In the genomic region with DNA sequence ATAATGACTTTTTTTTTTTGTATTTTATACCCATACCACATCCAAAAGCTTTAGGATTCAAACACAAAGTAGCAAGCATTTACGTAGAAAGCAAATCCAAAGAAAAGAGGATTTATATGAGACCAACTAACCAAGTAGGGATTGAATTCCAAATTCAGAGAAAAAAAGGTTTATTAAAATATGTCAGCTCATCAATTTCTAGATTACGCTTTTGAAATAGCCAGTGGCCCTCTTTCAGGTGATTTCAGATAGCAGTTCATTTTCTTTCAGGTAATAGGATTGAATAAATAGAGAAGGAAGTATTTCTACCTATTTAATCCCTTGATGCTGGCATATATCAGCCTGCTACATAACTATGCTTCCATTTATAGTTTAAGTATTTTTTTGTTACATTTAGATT, we compare ENCODE assay signal across 3 cellular contexts.
DNase-seq lines count a peak whose midpoint lies in the region; ATAC-seq, FAIRE-seq and TF ChIP-seq lines count a peak whose summit lies in the region.
"Not testable (repeated sequence)": the region's sequence is repeated elsewhere in the genome, so short reads cannot be mapped to it uniquely, and the experiment has no call there.

No MANE protein-coding gene starts in this region.

- not testable (repeated sequence) for H2AK5ac ChIP-seq in IMR-90 (ENCODE audit: low read depth, low read length)

- TF ChIP-seq CTCF in IMR-90 (conservative IDR thresholded peaks at IDR 0.05; ENCODE audit: low read depth, low read length); K562 (IDR thresholded peaks at IDR 0.05 in 2 of 3, conservative IDR thresholded peaks at IDR 0.05 in 1 of 3; ENCODE audit: insufficient read depth in 2 of 3, low read depth in 1 of 3, low read length in 3 of 3); HepG2 (CRISPR knock-in tag; IDR thresholded peaks at IDR 0.05): not testable (repeated sequence)

- H3K36me3 ChIP-seq in IMR-90 (ENCODE audit: control insufficient read depth, insufficient read depth, low read length); K562 (ENCODE audit: control insufficient read depth, insufficient read depth, low read length); HepG2 (replicated peaks in 1 of 2; ENCODE audit: control insufficient read depth in 1 of 2, insufficient read depth in 2 of 2, low read length in 2 of 2): not testable (repeated sequence)

- H3K56ac ChIP-seq in IMR-90 (ENCODE audit: extremely low read depth, insufficient read depth, low read length) = not testable (repeated sequence)

- dilution Hi-C loops in IMR-90 (cut with HindIII; ENCODE audit: low sequenced_read_pairs, unreplicated experiment) = not testable (repeated sequence)

- POLR2A ChIA-PET in IMR-90 (lab: Charles Lee; ENCODE audit: unreplicated experiment); K562 (lab: Yijun Ruan, JAX); HepG2 (lab: Yijun Ruan, JAX): not testable (repeated sequence)

- H2BK15ac ChIP-seq in IMR-90 (ENCODE audit: low read depth, low read length) = not testable (repeated sequence)

- H4K20me1 ChIP-seq in IMR-90 (ENCODE audit: insufficient read depth, low read length); K562 (replicated peaks; ENCODE audit: control insufficient read depth, insufficient read depth, low read length); HepG2 (ENCODE audit: insufficient read depth, low read length): not testable (repeated sequence)

- not testable (repeated sequence) for H3K9me3 ChIP-seq in IMR-90 (ENCODE audit: control insufficient read depth, insufficient read depth, low read length); K562 (replicated peaks; ENCODE audit: control insufficient read depth, insufficient read depth, low read depth, low read length)
- peaks cover 18% of the 10 kb centered on the region; the same call in 1 of the 2 replicates for H3K9me3 ChIP-seq in HepG2 (ENCODE audit: low read length)

- not testable (repeated sequence) for H2AK9ac ChIP-seq in IMR-90 (replicated peaks; ENCODE audit: low read depth, low read length, poor library complexity)

- not testable (repeated sequence) for H3K4me3 ChIP-seq in IMR-90 (ENCODE audit: insufficient read depth, low read depth, low read length); K562; HepG2 (replicated peaks in 1 of 3; ENCODE audit: insufficient read depth in 1 of 3, low read depth in 2 of 3, low read length in 3 of 3)

- not testable (repeated sequence) for H3K4me2 ChIP-seq in IMR-90 (ENCODE audit: low read depth, low read length); K562 (ENCODE audit: insufficient read depth, low read length); HepG2 (ENCODE audit: low read depth, low read length)

- not testable (repeated sequence) for H2BK20ac ChIP-seq in IMR-90 (ENCODE audit: low read depth, low read length)

- not testable (repeated sequence) for H3K4ac ChIP-seq in IMR-90 (ENCODE audit: low read depth, low read length)

- no CpG with 5 or more reads among the region's 2 CpGs for WGBS in IMR-90 (ENCODE audit: extremely low coverage in 2 of 2, insufficient read length in 1 of 2), 2 experiments
- WGBS in K562 (ENCODE audit: insufficient coverage, low coverage, missing lambda C conversion rate) = 10% methylated on average over 2 of the region's 2 CpGs
- WGBS in HepG2 (ENCODE audit: low lambda C conversion rate) = 31% methylated on average over 2 of the region's 2 CpGs

- not testable (repeated sequence) for H2BK120ac ChIP-seq in IMR-90 (ENCODE audit: low read depth, low read length)

- not testable (repeated sequence) for H4K8ac ChIP-seq in IMR-90 (ENCODE audit: low read depth in 2 of 2, low read length in 2 of 2)

- not testable (repeated sequence) for FAIRE-seq in K562 (lab: Jason Lieb, UNC); HepG2 (lab: Jason Lieb, UNC)

- not testable (repeated sequence) for H3K27ac ChIP-seq in IMR-90 (ENCODE audit: insufficient read depth, low read length); K562 (ENCODE audit: extremely low read depth, low read depth, low read length); HepG2 (ENCODE audit: extremely low read length, insufficient read depth, low read length)

- not testable (repeated sequence) for DNase-seq in IMR-90; K562 (ENCODE audit: extremely low read depth in 1 of 4, low spot score in 3 of 4); HepG2 (ENCODE audit: low spot score)

- not testable (repeated sequence) for H3K79me1 ChIP-seq in IMR-90 (ENCODE audit: low read depth in 1 of 2, low read length in 2 of 2)

- H2AFZ ChIP-seq in IMR-90 (replicated peaks; ENCODE audit: low read length, poor library complexity); K562 (ENCODE audit: low read depth, low read length); HepG2 (ENCODE audit: low read length): not testable (repeated sequence)

- TF ChIP-seq RAD21 in IMR-90 (IDR thresholded peaks at IDR 0.05; ENCODE audit: low read length); K562 (CRISPR knock-in tag; conservative IDR thresholded peaks at IDR 0.05 in 1 of 2, IDR thresholded peaks at IDR 0.05 in 1 of 2); HepG2 (CRISPR knock-in tag; IDR thresholded peaks at IDR 0.05): not testable (repeated sequence)

- CTCF ChIA-PET in IMR-90 (lab: Yijun Ruan, JAX); K562 (lab: Yijun Ruan, JAX; ENCODE audit: low intra/inter-chr PET ratio); HepG2 (lab: Yijun Ruan, JAX; ENCODE audit: low intra/inter-chr PET ratio, low total read pairs): not testable (repeated sequence)

- H3K27me3 ChIP-seq in IMR-90 (ENCODE audit: control insufficient read depth, insufficient read depth, low read length); K562 (ENCODE audit: control insufficient read depth in 2 of 2, insufficient read depth in 2 of 2, low read length in 2 of 2); HepG2 (ENCODE audit: control insufficient read depth in 1 of 2, insufficient read depth in 2 of 2, low read length in 2 of 2): not testable (repeated sequence)

- not testable (repeated sequence) for BruUV-seq in IMR-90 (replicated peaks; lab: Mats Ljungman, UMichigan); K562 (replicated peaks; lab: Mats Ljungman, UMichigan); HepG2 (replicated peaks; lab: Mats Ljungman, UMichigan)

- H3K14ac ChIP-seq in IMR-90 (replicated peaks; ENCODE audit: low read depth, low read length) = not testable (repeated sequence)

- in situ Hi-C loops in IMR-90 (cut with MboI; ENCODE audit: low sequenced_read_pairs); K562 (cut with MboI); HepG2 (cut with HindIII; ENCODE audit: extremely low pct_ligation_motif_present, low pct_unique_long_range_greater_than_20kb): not testable (repeated sequence)

- intact Hi-C loops in IMR-90 (cut with micrococcal nuclease); K562 (cut with micrococcal nuclease); HepG2 (cut with micrococcal nuclease; ENCODE audit: unreplicated experiment): not testable (repeated sequence)

- H3K9me1 ChIP-seq in IMR-90 (ENCODE audit: insufficient read depth, low read length); K562 (ENCODE audit: control insufficient read depth, insufficient read depth, low read length): not testable (repeated sequence)

- H3K4me1 ChIP-seq in IMR-90 (ENCODE audit: control insufficient read depth, insufficient read depth, low read length); K562 (replicated peaks in 1 of 2; ENCODE audit: control insufficient read depth in 2 of 2, insufficient read depth in 2 of 2, low read length in 2 of 2); HepG2 (ENCODE audit: insufficient read depth, low read length): not testable (repeated sequence)

- not testable (repeated sequence) for H3K79me2 ChIP-seq in K562 (ENCODE audit: control insufficient read depth, insufficient read depth, low read length); HepG2 (ENCODE audit: insufficient read depth, low read length)

- not testable (repeated sequence) for TF ChIP-seq EP300 in K562 (IDR thresholded peaks at IDR 0.05; ENCODE audit: low read length); HepG2 (IDR thresholded peaks at IDR 0.05; ENCODE audit: low read depth in 2 of 2, low read length in 2 of 2); HepG2 (CRISPR knock-in tag; IDR thresholded peaks at IDR 0.05; ENCODE audit: borderline replicate concordance)

- ATAC-seq in IMR-90 (ENCODE audit: low read depth); K562; HepG2: not testable (repeated sequence)

- not testable (repeated sequence) for TF ChIP-seq POLR2A in IMR-90 (IDR thresholded peaks at IDR 0.05; ENCODE audit: low read depth, low read length); K562 (conservative IDR thresholded peaks at IDR 0.05); HepG2 (IDR thresholded peaks at IDR 0.05; ENCODE audit: insufficient read depth in 1 of 2, low read depth in 2 of 2, low read length in 2 of 2)

- not testable (repeated sequence) for H4K91ac ChIP-seq in IMR-90 (ENCODE audit: insufficient read depth, low read depth, low read length)

- not testable (repeated sequence) for H3K18ac ChIP-seq in IMR-90 (ENCODE audit: low read depth, low read length)

- not testable (repeated sequence) for H2BK5ac ChIP-seq in IMR-90 (ENCODE audit: low read depth, low read length, poor library complexity, severe bottlenecking)

- not testable (repeated sequence) for H3K23ac ChIP-seq in IMR-90 (ENCODE audit: low read depth, low read length)

- not testable (repeated sequence) for H4K5ac ChIP-seq in IMR-90 (ENCODE audit: low read depth, low read length)

- H3K9ac ChIP-seq in IMR-90 (ENCODE audit: low read depth, low read length); K562 (ENCODE audit: insufficient read depth in 1 of 2, low read depth in 2 of 2, low read length in 2 of 2); HepG2 (ENCODE audit: insufficient read depth, low read depth, low read length): not testable (repeated sequence)

TF ChIP-seq in IMR-90, 13 proteins besides CTCF, POLR2A, EP300 and RAD21:
- TF ChIP-seq MAFK (IDR thresholded peaks at IDR 0.05; ENCODE audit: low read depth, low read length) = 0 out of 2 replicates have a peak, but pooled peaks have one; percentile 32

TF ChIP-seq in K562, 482 proteins besides CTCF, POLR2A, EP300 and RAD21 (continues in another document):
- TF ChIP-seq ZNF316 (IDR thresholded peaks at IDR 0.05) = peak; percentile 47
